In the genomic region with DNA sequence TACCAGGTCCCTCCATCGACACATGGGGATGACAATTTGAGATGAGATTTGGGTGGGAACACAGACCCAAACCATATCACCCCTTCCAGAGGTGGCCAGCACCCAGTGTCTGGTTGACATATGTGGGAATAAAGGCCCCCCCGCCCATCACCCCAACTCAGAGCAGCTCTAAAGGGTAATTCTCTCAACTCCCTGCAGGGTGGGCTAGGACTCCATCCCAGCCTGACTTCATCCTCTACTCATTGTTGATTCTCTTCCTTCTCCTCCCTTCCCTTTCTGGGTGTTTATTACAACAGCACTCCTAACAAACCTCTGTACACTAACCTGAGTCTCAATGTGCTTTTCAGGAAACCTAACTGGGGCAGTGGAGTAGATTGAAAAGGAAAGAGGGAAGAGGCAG, we compare ENCODE assay signal across 25 cellular contexts.
DNase-seq lines count a peak whose midpoint lies in the region; ATAC-seq and TF ChIP-seq lines count a peak whose summit lies in the region.
"Had no signal": no experiment of that assay in that cellular context is flagged by ENCODE, and none has a peak within 500 bp of the region (broad histone marks: within the 10 kb centered on the region; RNA-seq: fewer than 3 reads in every experiment).

No MANE protein-coding gene starts in this region.

- peaks cover 1% of the 10 kb centered on the region for H3K4me1 ChIP-seq in foreskin keratinocyte
- H3K4me1 ChIP-seq: Caco-2 had no signal

- ATAC-seq in WTC11 (peak; percentile 91), foreskin keratinocyte (no peak)

- H3K36me3 Mint-ChIP-seq in WTC11: no peaks in the 10 kb centered on the region
- no peaks in the 10 kb centered on the region for H3K36me3 Mint-ChIP-seq in activated CD4-positive, alpha-beta memory T cell treated with anti-CD3 and anti-CD28 coated beads for 36 hours
- H3K36me3 Mint-ChIP-seq: CD4-positive, alpha-beta memory T cell had no signal

- intact Hi-C loops in activated CD4-positive, alpha-beta memory T cell treated with anti-CD3 and anti-CD28 coated beads for 36 hours (cut with micrococcal nuclease): no loop called here

- no peaks in the 10 kb centered on the region for H3K27me3 ChIP-seq in foreskin keratinocyte
- H3K27me3 ChIP-seq: BLaER1 treated with 17β-estradiol and CSF1 and Interleukin-3, amounts not matched to agents 10 nM and 100 nM had no signal

- 0 out of 2 replicates have a peak, but pooled peaks cover under 1% of the 10 kb centered on the region for H3K9me3 Mint-ChIP-seq in WTC11
- H3K9me3 Mint-ChIP-seq in activated CD4-positive, alpha-beta memory T cell treated with anti-CD3 and anti-CD28 coated beads for 36 hours: peaks cover 2% of the 10 kb centered on the region

- no peaks in the 10 kb centered on the region for H3K27me3 Mint-ChIP-seq in WTC11 (ENCODE audit: low read depth)
- no peaks in the 10 kb centered on the region for H3K27me3 Mint-ChIP-seq in activated CD4-positive, alpha-beta memory T cell treated with anti-CD3 and anti-CD28 coated beads for 36 hours

- peak; percentile 11 for DNase-seq in NCI-H82 (lab: John Stamatoyannopoulos, UW)
- no peak for DNase-seq in NCI-H82 treated with DMSO at 0.1 percent for 48 hours (lab: John Stamatoyannopoulos, UW; ENCODE audit: unreplicated experiment)
- peak; percentile 28 for DNase-seq in WTC11 (ENCODE audit: low spot score)
- DNase-seq in foreskin keratinocyte: no peak
- no peak for DNase-seq in activated CD4-positive, alpha-beta memory T cell treated with anti-CD3 and anti-CD28 coated beads for 36 hours
- DNase-seq in NCI-H187 treated with DMSO at 0.1 percent for 48 hours (lab: John Stamatoyannopoulos, UW): no peak
- DNase-seq in midbrain (lab: John Stamatoyannopoulos, UW): no peak
- DNase-seq in DMS114 treated with DMSO at 0.1 percent for 48 hours (lab: John Stamatoyannopoulos, UW; ENCODE audit: unreplicated experiment): no peak
- DNase-seq: Caco-2; CD4-positive, alpha-beta memory T cell; DMS153; GDM1; HCEC 1CT; KBM-7; MM.1S; NCI-H1092; NCI-H1436; NCI-H1930; NCI-H69; PC-9; SHP77 treated with DMSO at 0.1 percent for 48 hours; SK-N-SH had no signal

- H3K27ac Mint-ChIP-seq in WTC11: no peak overlapping the region
- H3K27ac Mint-ChIP-seq in activated CD4-positive, alpha-beta memory T cell treated with anti-CD3 and anti-CD28 coated beads for 36 hours: no peak overlapping the region
- H3K27ac Mint-ChIP-seq: CD4-positive, alpha-beta memory T cell had no signal

- no peaks in the 10 kb centered on the region; the same call in 1 of the 2 replicates for H3K4me1 Mint-ChIP-seq in WTC11
- H3K4me1 Mint-ChIP-seq in activated CD4-positive, alpha-beta memory T cell treated with anti-CD3 and anti-CD28 coated beads for 36 hours (ENCODE audit: low read depth): no peaks in the 10 kb centered on the region
- H3K4me1 Mint-ChIP-seq: CD4-positive, alpha-beta memory T cell had no signal

- H3K27ac ChIP-seq in foreskin keratinocyte: no peak overlapping the region
- H3K27ac ChIP-seq: 22Rv1; BLaER1 treated with 17β-estradiol and CSF1 and Interleukin-3, amounts not matched to agents 10 nM and 100 nM; PC-9; RWPE1 had no signal

- POLR2A ChIA-PET in WTC11 (lab: Charles Lee): interaction anchor here (0.6 kb wide), 1 partner anchor 10 kb away, joined by 3 read pairs; no protein-coding TSS in a partner anchor
- POLR2A ChIA-PET in activated CD4-positive, alpha-beta memory T cell treated with anti-CD3 and anti-CD28 coated beads for 36 hours (lab: Charles Lee): no interaction called here

- CTCF ChIA-PET in WTC11 (lab: Charles Lee): interaction anchor here (0.7 to 0.9 kb wide), 4 partner anchors 50 to 246 kb away, joined by 3 to 10 read pairs (median 4); no protein-coding TSS in a partner anchor
- CTCF ChIA-PET in activated CD4-positive, alpha-beta memory T cell treated with anti-CD3 and anti-CD28 coated beads for 36 hours (lab: Charles Lee): no interaction called here

- no peak for TF ChIP-seq CTCF in WTC11 (IDR thresholded peaks at IDR 0.05)
- TF ChIP-seq CTCF in foreskin keratinocyte (conservative IDR thresholded peaks at IDR 0.05): peak; percentile 28

- H3K4me3 Mint-ChIP-seq in WTC11: no peak overlapping the region
- no peak overlapping the region for H3K4me3 Mint-ChIP-seq in activated CD4-positive, alpha-beta memory T cell treated with anti-CD3 and anti-CD28 coated beads for 36 hours
- H3K4me3 Mint-ChIP-seq: CD4-positive, alpha-beta memory T cell had no signal

TF ChIP-seq in WTC11, 78 proteins besides CTCF, POLR2A, EP300 and RAD21 (continues in another document):
- TF ChIP-seq, protein P1, sequence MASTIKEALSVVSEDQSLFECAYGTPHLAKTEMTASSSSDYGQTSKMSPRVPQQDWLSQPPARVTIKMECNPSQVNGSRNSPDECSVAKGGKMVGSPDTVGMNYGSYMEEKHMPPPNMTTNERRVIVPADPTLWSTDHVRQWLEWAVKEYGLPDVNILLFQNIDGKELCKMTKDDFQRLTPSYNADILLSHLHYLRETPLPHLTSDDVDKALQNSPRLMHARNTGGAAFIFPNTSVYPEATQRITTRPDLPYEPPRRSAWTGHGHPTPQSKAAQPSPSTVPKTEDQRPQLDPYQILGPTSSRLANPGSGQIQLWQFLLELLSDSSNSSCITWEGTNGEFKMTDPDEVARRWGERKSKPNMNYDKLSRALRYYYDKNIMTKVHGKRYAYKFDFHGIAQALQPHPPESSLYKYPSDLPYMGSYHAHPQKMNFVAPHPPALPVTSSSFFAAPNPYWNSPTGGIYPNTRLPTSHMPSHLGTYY (CRISPR knock-in tag; IDR thresholded peaks at IDR 0.05): no peak
- TF ChIP-seq, protein P2, sequence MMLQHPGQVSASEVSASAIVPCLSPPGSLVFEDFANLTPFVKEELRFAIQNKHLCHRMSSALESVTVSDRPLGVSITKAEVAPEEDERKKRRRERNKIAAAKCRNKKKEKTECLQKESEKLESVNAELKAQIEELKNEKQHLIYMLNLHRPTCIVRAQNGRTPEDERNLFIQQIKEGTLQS (CRISPR knock-in tag; conservative IDR thresholded peaks at IDR 0.05): no peak
- TF ChIP-seq SOX15 (CRISPR knock-in tag; IDR thresholded peaks at IDR 0.05) (no peak), RELA (CRISPR knock-in tag; IDR thresholded peaks at IDR 0.05; ENCODE audit: borderline replicate concordance) (no peak), TEAD1 (CRISPR knock-in tag; IDR thresholded peaks at IDR 0.05) (no peak), TCF7 (CRISPR knock-in tag; IDR thresholded peaks at IDR 0.05; ENCODE audit: low read depth) (no peak), IRF2 (CRISPR knock-in tag; IDR thresholded peaks at IDR 0.05; ENCODE audit: borderline replicate concordance, low read depth) (no peak), KAT7 (CRISPR knock-in tag; IDR thresholded peaks at IDR 0.05; ENCODE audit: borderline replicate concordance) (no peak), NR3C1 (CRISPR knock-in tag; conservative IDR thresholded peaks at IDR 0.05; ENCODE audit: low read depth) (no peak), RORB (CRISPR knock-in tag; IDR thresholded peaks at IDR 0.05) (no peak), NR1H2 (CRISPR knock-in tag; IDR thresholded peaks at IDR 0.05) (no peak)
- TF ChIP-seq, protein P3, sequence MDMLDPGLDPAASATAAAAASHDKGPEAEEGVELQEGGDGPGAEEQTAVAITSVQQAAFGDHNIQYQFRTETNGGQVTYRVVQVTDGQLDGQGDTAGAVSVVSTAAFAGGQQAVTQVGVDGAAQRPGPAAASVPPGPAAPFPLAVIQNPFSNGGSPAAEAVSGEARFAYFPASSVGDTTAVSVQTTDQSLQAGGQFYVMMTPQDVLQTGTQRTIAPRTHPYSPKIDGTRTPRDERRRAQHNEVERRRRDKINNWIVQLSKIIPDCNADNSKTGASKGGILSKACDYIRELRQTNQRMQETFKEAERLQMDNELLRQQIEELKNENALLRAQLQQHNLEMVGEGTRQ (CRISPR knock-in tag; IDR thresholded peaks at IDR 0.05): no peak
- TF ChIP-seq, protein P4, sequence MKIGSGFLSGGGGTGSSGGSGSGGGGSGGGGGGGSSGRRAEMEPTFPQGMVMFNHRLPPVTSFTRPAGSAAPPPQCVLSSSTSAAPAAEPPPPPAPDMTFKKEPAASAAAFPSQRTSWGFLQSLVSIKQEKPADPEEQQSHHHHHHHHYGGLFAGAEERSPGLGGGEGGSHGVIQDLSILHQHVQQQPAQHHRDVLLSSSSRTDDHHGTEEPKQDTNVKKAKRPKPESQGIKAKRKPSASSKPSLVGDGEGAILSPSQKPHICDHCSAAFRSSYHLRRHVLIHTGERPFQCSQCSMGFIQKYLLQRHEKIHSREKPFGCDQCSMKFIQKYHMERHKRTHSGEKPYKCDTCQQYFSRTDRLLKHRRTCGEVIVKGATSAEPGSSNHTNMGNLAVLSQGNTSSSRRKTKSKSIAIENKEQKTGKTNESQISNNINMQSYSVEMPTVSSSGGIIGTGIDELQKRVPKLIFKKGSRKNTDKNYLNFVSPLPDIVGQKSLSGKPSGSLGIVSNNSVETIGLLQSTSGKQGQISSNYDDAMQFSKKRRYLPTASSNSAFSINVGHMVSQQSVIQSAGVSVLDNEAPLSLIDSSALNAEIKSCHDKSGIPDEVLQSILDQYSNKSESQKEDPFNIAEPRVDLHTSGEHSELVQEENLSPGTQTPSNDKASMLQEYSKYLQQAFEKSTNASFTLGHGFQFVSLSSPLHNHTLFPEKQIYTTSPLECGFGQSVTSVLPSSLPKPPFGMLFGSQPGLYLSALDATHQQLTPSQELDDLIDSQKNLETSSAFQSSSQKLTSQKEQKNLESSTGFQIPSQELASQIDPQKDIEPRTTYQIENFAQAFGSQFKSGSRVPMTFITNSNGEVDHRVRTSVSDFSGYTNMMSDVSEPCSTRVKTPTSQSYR (CRISPR knock-in tag; IDR thresholded peaks at IDR 0.05): no peak
- TF ChIP-seq, protein P5, sequence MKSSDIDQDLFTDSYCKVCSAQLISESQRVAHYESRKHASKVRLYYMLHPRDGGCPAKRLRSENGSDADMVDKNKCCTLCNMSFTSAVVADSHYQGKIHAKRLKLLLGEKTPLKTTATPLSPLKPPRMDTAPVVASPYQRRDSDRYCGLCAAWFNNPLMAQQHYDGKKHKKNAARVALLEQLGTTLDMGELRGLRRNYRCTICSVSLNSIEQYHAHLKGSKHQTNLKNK (CRISPR knock-in tag; IDR thresholded peaks at IDR 0.05): no peak

Comparison
In these comparisons a context has a peak if more than half of its experiments do, and no peak if none do; other contexts are left out.
1. DNase-seq: peak in NCI-H82 (single experiment) and WTC11 (single experiment); none in NCI-H82 treated with DMSO at 0.1 percent for 48 hours (single experiment), foreskin keratinocyte (0 of 2), activated CD4-positive, alpha-beta memory T cell treated with anti-CD3 and anti-CD28 coated beads for 36 hours (single experiment), NCI-H187 treated with DMSO at 0.1 percent for 48 hours (single experiment), midbrain (single experiment) and DMS114 treated with DMSO at 0.1 percent for 48 hours (single experiment).